In genomic region chr9:96331236-96331947, GRCh38 we compare ENCODE assay signal across 21 cellular contexts. TPM values are rescaled to one million over a fixed set of nuclear protein-coding genes. Genes with fewer than 3 reads are reported as not detected.
A peak's percentile ranks its signal among the peaks of the same experiment; 100 is the strongest.
DNase-seq lines count a peak whose midpoint lies in the region; ATAC-seq, FAIRE-seq and TF ChIP-seq lines count a peak whose summit lies in the region.
"Had no signal": no experiment of that assay in that cellular context is flagged by ENCODE, and none has a peak within 500 bp of the region (broad histone marks: within the 10 kb centered on the region; RNA-seq: fewer than 3 reads in every experiment).

No MANE protein-coding gene starts in this region.

- peak overlapping the region; percentile 22 for H3K4me2 ChIP-seq in keratinocyte (ENCODE audit: control insufficient read depth, extremely low read depth, insufficient read depth, low read depth, low read length)

- CTCF ChIA-PET in T-cell (lab: Charles Lee) = interaction anchor here in 1 of 2 donors (0.9 kb wide), 1 partner anchor 11 kb away, joined by 6 read pairs; no protein-coding TSS in a partner anchor
- CTCF ChIA-PET in activated naive CD4-positive, alpha-beta T cell treated with anti-CD3 and anti-CD28 coated beads, Interleukin-2, amount 10 ng/mL, durations not matched to agents 7 days and 5 days (lab: Charles Lee) = interaction anchor here (1.0 kb wide), 1 partner anchor 336 kb away, joined by 5 read pairs; no protein-coding TSS in a partner anchor
- CTCF ChIA-PET in activated naive CD4-positive, alpha-beta T cell treated with anti-CD3 and anti-CD28 coated beads for 36 hours (lab: Charles Lee) = interaction anchor here (1.0 kb wide), 1 partner anchor 14 kb away, joined by 3 read pairs; no protein-coding TSS in a partner anchor

- dilution Hi-C loops in keratinocyte (cut with MboI; ENCODE audit: extremely low pct_ligation_motif_present, low sequenced_read_pairs) = no loop called here

- H3K27me3 ChIP-seq in HUES48 (ENCODE audit: control insufficient read depth, insufficient read depth, low read length) (no peaks in the 10 kb centered on the region), keratinocyte (ENCODE audit: control insufficient read depth, extremely low read depth, insufficient read depth, low read length) (no peaks in the 10 kb centered on the region)
- H3K27me3 ChIP-seq: Peyer's patch, upper lobe of right lung had no signal

- H3K4me3 Mint-ChIP-seq in T-cell = no peak overlapping the region
- H3K4me3 Mint-ChIP-seq in activated naive CD4-positive, alpha-beta T cell treated with anti-CD3 and anti-CD28 coated beads, Interleukin-2, amount 10 ng/mL, durations not matched to agents 7 days and 5 days = no peak overlapping the region
- no peak overlapping the region for H3K4me3 Mint-ChIP-seq in activated naive CD4-positive, alpha-beta T cell treated with anti-CD3 and anti-CD28 coated beads for 36 hours
- H3K4me3 Mint-ChIP-seq: IgD-negative memory B cell, nephron had no signal

- H3K4me3 ChIP-seq in HUES48 (ENCODE audit: low read depth, low read length) (no peak overlapping the region), keratinocyte (ENCODE audit: control insufficient read depth in 2 of 3, extremely low read depth in 1 of 3, insufficient read depth in 2 of 3, low read depth in 1 of 3, low read length in 3 of 3) (no peak overlapping the region)
- H3K4me3 ChIP-seq: lung, Peyer's patch, upper lobe of right lung had no signal

- no peaks in the 10 kb centered on the region for H3K27me3 Mint-ChIP-seq in T-cell
- peaks cover 4% of the 10 kb centered on the region for H3K27me3 Mint-ChIP-seq in activated naive CD4-positive, alpha-beta T cell treated with anti-CD3 and anti-CD28 coated beads, Interleukin-2, amount 10 ng/mL, durations not matched to agents 7 days and 5 days
- H3K27me3 Mint-ChIP-seq in activated naive CD4-positive, alpha-beta T cell treated with anti-CD3 and anti-CD28 coated beads for 36 hours (ENCODE audit: low read depth) = no peaks in the 10 kb centered on the region
- H3K27me3 Mint-ChIP-seq: IgD-negative memory B cell had no signal

- 0 out of 2 replicates have a peak, but pooled peaks cover 2% of the 10 kb centered on the region for H3K36me3 ChIP-seq in HUES48 (ENCODE audit: control insufficient read depth, insufficient read depth, low read length)
- no peaks in the 10 kb centered on the region for H3K36me3 ChIP-seq in keratinocyte (ENCODE audit: control insufficient read depth in 2 of 2, extremely low read depth in 1 of 2, insufficient read depth in 2 of 2, low read length in 2 of 2)

- no peaks in the 10 kb centered on the region for H3K79me2 ChIP-seq in keratinocyte (ENCODE audit: control insufficient read depth, insufficient read depth, low read length)

- 0 out of 2 replicates have a peak, but pooled peaks cover 8% of the 10 kb centered on the region for H3K4me1 ChIP-seq in HUES48 (ENCODE audit: control insufficient read depth, insufficient read depth, low read length)
- peaks cover 20% of the 10 kb centered on the region for H3K4me1 ChIP-seq in keratinocyte (ENCODE audit: control insufficient read depth, extremely low read depth, insufficient read depth, low read length)
- H3K4me1 ChIP-seq: Peyer's patch, upper lobe of right lung had no signal

- no peaks in the 10 kb centered on the region for H3K9me3 Mint-ChIP-seq in T-cell
- H3K9me3 Mint-ChIP-seq in activated naive CD4-positive, alpha-beta T cell treated with anti-CD3 and anti-CD28 coated beads, Interleukin-2, amount 10 ng/mL, durations not matched to agents 7 days and 5 days = no peaks in the 10 kb centered on the region
- no peaks in the 10 kb centered on the region for H3K9me3 Mint-ChIP-seq in activated naive CD4-positive, alpha-beta T cell treated with anti-CD3 and anti-CD28 coated beads for 36 hours
- H3K9me3 Mint-ChIP-seq: IgD-negative memory B cell, nephron had no signal

- no peak for ATAC-seq in T-cell (replicated peaks in 1 of 4)
- ATAC-seq: sciatic nerve, upper lobe of right lung had no signal

- POLR2A ChIA-PET in T-cell (lab: Charles Lee) = no interaction called here

- H3K9me3 ChIP-seq in HUES48 (ENCODE audit: control insufficient read depth, insufficient read depth, low read length) (no peaks in the 10 kb centered on the region), keratinocyte (ENCODE audit: control insufficient read depth, low read depth, low read length) (no peaks in the 10 kb centered on the region)
- H3K9me3 ChIP-seq: Peyer's patch, upper lobe of right lung had no signal

- no peaks in the 10 kb centered on the region for H3K4me1 Mint-ChIP-seq in T-cell
- no peaks in the 10 kb centered on the region for H3K4me1 Mint-ChIP-seq in activated naive CD4-positive, alpha-beta T cell treated with anti-CD3 and anti-CD28 coated beads, Interleukin-2, amount 10 ng/mL, durations not matched to agents 7 days and 5 days
- H3K4me1 Mint-ChIP-seq in activated naive CD4-positive, alpha-beta T cell treated with anti-CD3 and anti-CD28 coated beads for 36 hours (ENCODE audit: low read depth) = no peaks in the 10 kb centered on the region
- H3K4me1 Mint-ChIP-seq: IgD-negative memory B cell, nephron had no signal

- H3K27ac Mint-ChIP-seq in T-cell = no peak overlapping the region
- no peak overlapping the region for H3K27ac Mint-ChIP-seq in activated naive CD4-positive, alpha-beta T cell treated with anti-CD3 and anti-CD28 coated beads, Interleukin-2, amount 10 ng/mL, durations not matched to agents 7 days and 5 days
- no peak overlapping the region for H3K27ac Mint-ChIP-seq in activated naive CD4-positive, alpha-beta T cell treated with anti-CD3 and anti-CD28 coated beads for 36 hours
- H3K27ac Mint-ChIP-seq: nephron had no signal

- H3K27ac ChIP-seq in HUES48 (ENCODE audit: low read depth, low read length) (peak overlapping the region; percentile 67), keratinocyte (ENCODE audit: control insufficient read depth, insufficient read depth, low read length) (no peak overlapping the region)
- H3K27ac ChIP-seq: Peyer's patch, upper lobe of right lung had no signal

- DNase-seq in A172 (ENCODE audit: low spot score) (peak; percentile 79), amniotic epithelial cell (ENCODE audit: low read depth) (peak; percentile 58), keratinocyte (ENCODE audit: low read depth, low spot score) (peak; percentile 62), T-cell (no peak), NK-92 (lab: John Stamatoyannopoulos, UW; ENCODE audit: unreplicated experiment) (no peak)
- no peak for DNase-seq in activated naive CD4-positive, alpha-beta T cell treated with anti-CD3 and anti-CD28 coated beads, Interleukin-2, amount 10 ng/mL, durations not matched to agents 7 days and 5 days
- DNase-seq in activated naive CD4-positive, alpha-beta T cell treated with anti-CD3 and anti-CD28 coated beads for 36 hours = no peak
- DNase-seq: activated CD4-positive, alpha-beta T cell treated with anti-CD3 and anti-CD28 coated beads for 1 hour; COR-L47; erythroblast; NCI-H1417; NCI-H510A; Peyer's patch; stimulated activated CD4-positive, alpha-beta T cell treated with anti-CD3 and anti-CD28 coated beads, Interleukin-4, amount 100 ng/mL, for 1 hour; T-helper 2 cell; upper lobe of right lung had no signal

- H3K9me1 ChIP-seq in keratinocyte (ENCODE audit: control insufficient read depth, extremely low read depth, insufficient read depth, low read length) = no peaks in the 10 kb centered on the region

- no peak for TF ChIP-seq CTCF in keratinocyte (optimal IDR thresholded peaks at IDR 0.05 in 1 of 3, IDR thresholded peaks at IDR 0.05 in 1 of 3, conservative IDR thresholded peaks at IDR 0.05 in 1 of 3; ENCODE audit: extremely low read depth in 1 of 3, insufficient read depth in 2 of 3, low read length in 3 of 3)

- intact Hi-C loops in activated naive CD4-positive, alpha-beta T cell treated with anti-CD3 and anti-CD28 coated beads for 36 hours (cut with micrococcal nuclease) = no loop called here

- H3K9ac ChIP-seq in HUES48 (ENCODE audit: low read depth, low read length) = no peak overlapping the region
- no peak overlapping the region for H3K9ac ChIP-seq in keratinocyte (ENCODE audit: control insufficient read depth, extremely low read depth, insufficient read depth, low read length)

- peaks cover 11% of the 10 kb centered on the region for H3K36me3 Mint-ChIP-seq in T-cell
- no peaks in the 10 kb centered on the region for H3K36me3 Mint-ChIP-seq in activated naive CD4-positive, alpha-beta T cell treated with anti-CD3 and anti-CD28 coated beads, Interleukin-2, amount 10 ng/mL, durations not matched to agents 7 days and 5 days
- no peaks in the 10 kb centered on the region for H3K36me3 Mint-ChIP-seq in activated naive CD4-positive, alpha-beta T cell treated with anti-CD3 and anti-CD28 coated beads for 36 hours (ENCODE audit: low read depth)
- H3K36me3 Mint-ChIP-seq: IgD-negative memory B cell had no signal

- peak; percentile 73 for FAIRE-seq in keratinocyte (lab: Jason Lieb, UNC)

- no peaks in the 10 kb centered on the region for H4K20me1 ChIP-seq in keratinocyte (ENCODE audit: control insufficient read depth, extremely low read depth, insufficient read depth, low read length)

- H2AFZ ChIP-seq in keratinocyte (ENCODE audit: control insufficient read depth, low read length) = no peak overlapping the region

RNA-seq across cellular contexts. Expression of gene HSD17B3, which starts 29.4 kb away (rescaled TPM):
- not detected in 2 replicates for total RNA-seq in A172 (2014; rRNA removed; shearing (Covaris generic))
- 0.10 to 0.17 TPM in 2 of 3 replicates, not detected in the other for polyA plus RNA-seq in keratinocyte
- 0.71 TPM for polyA plus RNA-seq in keratinocyte (2011; ENCODE audit: low read depth)
- 0.13 TPM in 1 of 2 replicates, not detected in the other for polyA plus RNA-seq in keratinocyte (2011; cell fraction: cytosol; rRNA removed)
- 1.1 and 1.4 TPM in 2 replicates for polyA plus RNA-seq in keratinocyte (2011; cell fraction: nucleus; rRNA removed)
- polyA plus RNA-seq in keratinocyte (2012; ENCODE audit: low replicate concordance) = 0.63 TPM in 1 of 2 replicates, not detected in the other
- 0.40 TPM in 1 of 3 replicates, not detected in the others for polyA minus RNA-seq in keratinocyte
- not detected for polyA minus RNA-seq in keratinocyte (2011; cell fraction: cytosol; rRNA and poly(A)+ RNA removed)
- 0.54 TPM in 1 of 2 replicates, not detected in the other for polyA minus RNA-seq in keratinocyte (2011; cell fraction: nucleus; rRNA and poly(A)+ RNA removed)
- total RNA-seq in T-cell = 1 to 10 TPM in 3 of 5 donors, under 1 TPM in 2; 0.58 to 2.5 (median 1.2) TPM
- total RNA-seq in activated naive CD4-positive, alpha-beta T cell treated with anti-CD3 and anti-CD28 coated beads for 36 hours = not detected
- polyA plus RNA-seq: IgD-negative memory B cell had no signal

RNA-seq across cellular contexts. Expression of gene SLC35D2, which starts 52.1 kb away (rescaled TPM):
- 42.4 and 47.9 TPM in 2 replicates for total RNA-seq in A172 (2014; rRNA removed; shearing (Covaris generic))
- polyA plus RNA-seq in keratinocyte = 12.4 to 20.4 TPM (median 19.8 TPM) in 3 replicates
- polyA plus RNA-seq in keratinocyte (2011; ENCODE audit: low read depth) = 6.6 TPM
- polyA plus RNA-seq in keratinocyte (2011; cell fraction: cytosol; rRNA removed) = 18.3 and 30.7 TPM in 2 replicates
- 14.2 and 18.8 TPM in 2 replicates for polyA plus RNA-seq in keratinocyte (2011; cell fraction: nucleus; rRNA removed)
- 16.3 and 21.8 TPM in 2 replicates for polyA plus RNA-seq in keratinocyte (2012; ENCODE audit: low replicate concordance)
- 5.7 to 17.3 TPM (median 5.9 TPM) in 3 replicates for polyA minus RNA-seq in keratinocyte
- polyA minus RNA-seq in keratinocyte (2011; cell fraction: cytosol; rRNA and poly(A)+ RNA removed) = 8.6 TPM
- polyA minus RNA-seq in keratinocyte (2011; cell fraction: nucleus; rRNA and poly(A)+ RNA removed) = 6.9 and 11.1 TPM in 2 replicates
- 10 to 100 TPM; 16.2 to 31.4 (median 21.8) TPM for total RNA-seq in T-cell
- 1 to 10 TPM in 1 of 2 experiments, under 1 TPM in 1; 0.91 to 1.1 TPM for total RNA-seq in activated naive CD4-positive, alpha-beta T cell treated with anti-CD3 and anti-CD28 coated beads for 36 hours

Comparison
In these comparisons a context has a peak if more than half of its experiments do, and no peak if none do; other contexts are left out.
1. DNase-seq: peak in A172 (single experiment), amniotic epithelial cell (single experiment) and keratinocyte (single experiment); none in T-cell (0 of 34), activated naive CD4-positive, alpha-beta T cell treated with anti-CD3 and anti-CD28 coated beads, Interleukin-2, amount 10 ng/mL, durations not matched to agents 7 days and 5 days (single experiment), activated naive CD4-positive, alpha-beta T cell treated with anti-CD3 and anti-CD28 coated beads for 36 hours (single experiment) and NK-92 (single experiment).
2. RNA of gene SLC35D2, which starts 52.1 kb away (total RNA-seq): 42.4 to 47.9 TPM in A172 and 16.2 to 31.4 TPM in T-cell; 0.91 to 1.1 TPM in activated naive CD4-positive, alpha-beta T cell treated with anti-CD3 and anti-CD28 coated beads for 36 hours; every median in the first group is over 4 times any median in the second.